ENCODE assay signal across 8 cellular contexts in genomic region chr2:130376433-130377293, GRCh38. TPM values are rescaled to one million over a fixed set of nuclear protein-coding genes. Genes with fewer than 3 reads are reported as not detected.
DNase-seq lines count a peak whose midpoint lies in the region; ATAC-seq and TF ChIP-seq lines count a peak whose summit lies in the region.

No MANE protein-coding gene starts in this region.

- no peak overlapping the region for H3K4me3 ChIP-seq in endodermal cell (ENCODE audit: low read length)

- no peaks in the 10 kb centered on the region for H3K27me3 Mint-ChIP-seq in endodermal cell (ENCODE audit: insufficient read depth)

- H3K9ac ChIP-seq in endodermal cell (ENCODE audit: extremely low read depth, low read length, poor library complexity, severe bottlenecking): no peak overlapping the region

- no peak overlapping the region for H3K27ac ChIP-seq in endodermal cell (ENCODE audit: low read depth, low read length)

- H3K4me3 Mint-ChIP-seq in endodermal cell: no peak overlapping the region

- H3K36me3 ChIP-seq in endodermal cell (ENCODE audit: control insufficient read depth, insufficient read depth, low read length): no peaks in the 10 kb centered on the region

- H3K4me1 ChIP-seq in endodermal cell (ENCODE audit: control insufficient read depth, insufficient read depth, low read length): peaks cover 9% of the 10 kb centered on the region

- no peaks in the 10 kb centered on the region for H3K9me3 ChIP-seq in endodermal cell (ENCODE audit: control insufficient read depth, low read length)

- ATAC-seq in GM21381 (IDR thresholded peaks at IDR 0.05; ENCODE audit: unreplicated experiment) (peak; percentile 56), HG03457 (IDR thresholded peaks at IDR 0.05; ENCODE audit: unreplicated experiment) (peak; percentile 44)

- peaks cover 20% of the 10 kb centered on the region for H3K36me3 Mint-ChIP-seq in endodermal cell (ENCODE audit: low read depth)

- peak; percentile 46 for TF ChIP-seq CTCF in GM12872 (IDR thresholded peaks at IDR 0.05; ENCODE audit: insufficient read depth, low read depth, low read length)
- TF ChIP-seq CTCF in endodermal cell (conservative IDR thresholded peaks at IDR 0.05): peak; percentile 70

- no peaks in the 10 kb centered on the region for H3K27me3 ChIP-seq in endodermal cell (ENCODE audit: control insufficient read depth, insufficient read depth, low read length, poor library complexity, severe bottlenecking)

- H3K27ac Mint-ChIP-seq in endodermal cell: no peak overlapping the region

- DNase-seq in endodermal cell (peak; percentile 71), LoVo (ENCODE audit: low spot score) (no peak), DMS153 treated with DMSO at 0.1 percent for 48 hours (lab: John Stamatoyannopoulos, UW; ENCODE audit: unreplicated experiment) (no peak), NCI-H446 (lab: John Stamatoyannopoulos, UW) (no peak), NCI-H128 (lab: John Stamatoyannopoulos, UW; ENCODE audit: unreplicated experiment) (no peak)

- H3K4me1 Mint-ChIP-seq in endodermal cell: peaks cover 15% of the 10 kb centered on the region

- 84 to 92% methylated on average over 9 to 11 of the region's 11 CpGs for WGBS in endodermal cell (ENCODE audit: insufficient coverage in 1 of 2, insufficient read length in 1 of 2), 2 experiments

- no peaks in the 10 kb centered on the region for H3K9me3 Mint-ChIP-seq in endodermal cell

RNA-seq across cellular contexts. Expression of gene PTPN18, which starts 20.8 kb away (rescaled TPM):
- 10 to 100 TPM; 16.4 to 19.6 TPM for total RNA-seq in endodermal cell
- polyA plus RNA-seq in endodermal cell (2013, experiment 1 of 2): 15.1 TPM
- polyA plus RNA-seq in endodermal cell (2013, experiment 2 of 2): 13.8 TPM

RNA-seq across cellular contexts. Expression of gene IMP4, which starts 34.0 kb away (rescaled TPM):
- total RNA-seq in endodermal cell: 10 to 100 TPM; 47.1 to 55.1 TPM
- polyA plus RNA-seq in endodermal cell (2013, experiment 1 of 2): 38.5 TPM
- polyA plus RNA-seq in endodermal cell (2013, experiment 2 of 2): 36.8 TPM
